ENCODE assay signal across 10 cellular contexts in the genomic region with DNA sequence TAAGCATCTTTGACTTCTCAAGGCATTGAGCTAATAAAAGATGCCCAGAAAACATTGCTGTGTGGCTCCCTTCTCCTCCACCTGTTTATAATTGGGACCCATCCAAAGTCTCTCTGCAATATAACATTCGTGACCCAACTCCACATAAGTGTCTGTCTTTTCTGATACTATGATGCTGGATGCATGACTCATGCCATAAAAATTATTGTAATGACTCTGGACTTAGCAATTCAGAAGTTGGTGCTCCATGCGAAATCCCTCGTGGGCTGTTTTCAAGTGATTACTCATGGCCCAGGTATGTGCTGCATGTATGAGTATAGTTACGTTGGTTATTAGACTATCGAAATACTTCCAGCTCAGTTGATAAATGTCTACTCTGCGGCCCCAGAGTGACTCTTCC. TPM values are rescaled to one million over a fixed set of nuclear protein-coding genes. Genes with fewer than 3 reads are reported as not detected.
DNase-seq lines count a peak whose midpoint lies in the region; FAIRE-seq and TF ChIP-seq lines count a peak whose summit lies in the region.
"Had no signal": no experiment of that assay in that cellular context is flagged by ENCODE, and none has a peak within 500 bp of the region (broad histone marks: within the 10 kb centered on the region; RNA-seq: fewer than 3 reads in every experiment).

No MANE protein-coding gene starts in this region.

- H3K27ac Mint-ChIP-seq in CD14-positive monocyte, result no peak overlapping the region

- H3K4me3 ChIP-seq in SJSA1, result no peak overlapping the region
- H3K4me3 ChIP-seq in fibroblast of pulmonary artery (replicated peaks; ENCODE audit: low read depth, low read length), result no peak overlapping the region
- no peak overlapping the region for H3K4me3 ChIP-seq in small intestine (ENCODE audit: low read depth in 1 of 2, low read length in 2 of 2)
- H3K4me3 ChIP-seq: esophagus squamous epithelium, GM12878 had no signal

- 25 to 60% (median 41%) methylated on average over 6 of the region's 6 CpGs for WGBS in small intestine, 3 donors

- no peaks in the 10 kb centered on the region for H3K9me3 ChIP-seq in SJSA1 (replicated peaks)
- no peaks in the 10 kb centered on the region for H3K9me3 ChIP-seq in small intestine (ENCODE audit: control insufficient read depth, low read depth)
- H3K9me3 ChIP-seq: esophagus squamous epithelium had no signal

- H3K4me3 Mint-ChIP-seq in CD14-positive monocyte, result no peak overlapping the region

- H3K36me3 Mint-ChIP-seq in CD14-positive monocyte, result no peaks in the 10 kb centered on the region

- H3K27me3 ChIP-seq in SJSA1 (replicated peaks) (no peaks in the 10 kb centered on the region), small intestine (ENCODE audit: control insufficient read depth in 2 of 2, insufficient read depth in 2 of 2, low read length in 2 of 2) (no peaks in the 10 kb centered on the region)

- peaks cover 0 to 2% (median 0%) of the 10 kb centered on the region in 7 donors for H3K9me3 Mint-ChIP-seq in CD14-positive monocyte

- no peak for FAIRE-seq in small intestine (lab: Jason Lieb, UNC)
- FAIRE-seq: GM12878 had no signal

- H3K4me1 Mint-ChIP-seq in CD14-positive monocyte, result no peaks in the 10 kb centered on the region

- TF ChIP-seq CTCF in fibroblast of pulmonary artery (IDR thresholded peaks at IDR 0.05; ENCODE audit: low read length, missing control alignments) (no peak), CD14-positive monocyte (IDR thresholded peaks at IDR 0.05) (no peak)

- intact Hi-C loops in CD14-positive monocyte (cut with micrococcal nuclease), result no loop called here

- peaks cover 23 to 32% (median 23%) of the 10 kb centered on the region in 3 donors for H3K27me3 Mint-ChIP-seq in CD14-positive monocyte (ENCODE audit: low read depth in 3 of 3)

- peak overlapping the region; percentile 85 for H3K27ac ChIP-seq in SJSA1
- H3K27ac ChIP-seq in small intestine (ENCODE audit: low read depth in 1 of 2, low read length in 1 of 2), result no peak overlapping the region
- H3K27ac ChIP-seq: esophagus squamous epithelium had no signal

- DNase-seq in H4 (ENCODE audit: low spot score), result peak; percentile 88
- peak; percentile 94 to 96 for DNase-seq in SJSA1 (ENCODE audit: low read depth in 1 of 2, low spot score in 2 of 2)
- DNase-seq in fibroblast of pulmonary artery (ENCODE audit: low read depth), result peak; percentile 98
- peak; percentile 12 for DNase-seq in small intestine
- no peak for DNase-seq in hippocampal formation (lab: John Stamatoyannopoulos, UW)
- DNase-seq in SIG-M5 treated with dmso at 0.1 percent for 504 hours (lab: John Stamatoyannopoulos, UW; ENCODE audit: unreplicated experiment), result no peak
- DNase-seq in CD14-positive monocyte (ENCODE audit: low spot score), result no peak
- DNase-seq: activated gamma-delta T cell, esophagus squamous epithelium had no signal

- H3K4me1 ChIP-seq in SJSA1 (replicated peaks) (peaks cover 35% of the 10 kb centered on the region), small intestine (ENCODE audit: control insufficient read depth in 2 of 2, insufficient read depth in 1 of 2, low read depth in 1 of 2, low read length in 1 of 2) (no peaks in the 10 kb centered on the region)

- H3K36me3 ChIP-seq in SJSA1, result no peaks in the 10 kb centered on the region
- no peaks in the 10 kb centered on the region for H3K36me3 ChIP-seq in small intestine (ENCODE audit: control insufficient read depth in 2 of 2, insufficient read depth in 2 of 2, low read length in 2 of 2)
- H3K36me3 ChIP-seq: esophagus squamous epithelium had no signal

RNA-seq across cellular contexts. Expression of gene FJX1, which starts 11.7 kb away (rescaled TPM):
- 11.3 and 14.5 TPM in 2 replicates for total RNA-seq in H4 (2014; rRNA removed; shearing (Covaris generic))
- 26.2 and 31.7 TPM in 2 replicates for total RNA-seq in SJSA1 (2014; rRNA removed; shearing (Covaris generic))
- polyA plus RNA-seq in small intestine (under 1 TPM in 1 of 3 donors, not detected in 2; 0.79 TPM), CD14-positive monocyte (not detected)

RNA-seq across cellular contexts. Expression of gene TRIM44, which starts 32.7 kb away (rescaled TPM):
- total RNA-seq in H4 (2014; rRNA removed; shearing (Covaris generic)), result 31.7 and 60.7 TPM in 2 replicates
- 48.7 and 64.5 TPM in 2 replicates for total RNA-seq in SJSA1 (2014; rRNA removed; shearing (Covaris generic))
- 10 to 100 TPM in 1 of 3 donors, 1 to 10 TPM in 2; 8.9 to 15.9 (median 9.6) TPM for polyA plus RNA-seq in small intestine
- polyA plus RNA-seq in CD14-positive monocyte, result 10 to 100 TPM; 25.3 to 47.1 TPM

Comparison
In these comparisons a context has a peak if more than half of its experiments do, and no peak if none do; other contexts are left out.
1. DNase-seq: peak in H4 (single experiment), SJSA1 (2 of 2), fibroblast of pulmonary artery (single experiment) and small intestine (single experiment); none in hippocampal formation (0 of 2), SIG-M5 treated with dmso at 0.1 percent for 504 hours (single experiment) and CD14-positive monocyte (single experiment).